Comparison of ENCODE assay signal across 8 cellular contexts in the genomic region with DNA sequence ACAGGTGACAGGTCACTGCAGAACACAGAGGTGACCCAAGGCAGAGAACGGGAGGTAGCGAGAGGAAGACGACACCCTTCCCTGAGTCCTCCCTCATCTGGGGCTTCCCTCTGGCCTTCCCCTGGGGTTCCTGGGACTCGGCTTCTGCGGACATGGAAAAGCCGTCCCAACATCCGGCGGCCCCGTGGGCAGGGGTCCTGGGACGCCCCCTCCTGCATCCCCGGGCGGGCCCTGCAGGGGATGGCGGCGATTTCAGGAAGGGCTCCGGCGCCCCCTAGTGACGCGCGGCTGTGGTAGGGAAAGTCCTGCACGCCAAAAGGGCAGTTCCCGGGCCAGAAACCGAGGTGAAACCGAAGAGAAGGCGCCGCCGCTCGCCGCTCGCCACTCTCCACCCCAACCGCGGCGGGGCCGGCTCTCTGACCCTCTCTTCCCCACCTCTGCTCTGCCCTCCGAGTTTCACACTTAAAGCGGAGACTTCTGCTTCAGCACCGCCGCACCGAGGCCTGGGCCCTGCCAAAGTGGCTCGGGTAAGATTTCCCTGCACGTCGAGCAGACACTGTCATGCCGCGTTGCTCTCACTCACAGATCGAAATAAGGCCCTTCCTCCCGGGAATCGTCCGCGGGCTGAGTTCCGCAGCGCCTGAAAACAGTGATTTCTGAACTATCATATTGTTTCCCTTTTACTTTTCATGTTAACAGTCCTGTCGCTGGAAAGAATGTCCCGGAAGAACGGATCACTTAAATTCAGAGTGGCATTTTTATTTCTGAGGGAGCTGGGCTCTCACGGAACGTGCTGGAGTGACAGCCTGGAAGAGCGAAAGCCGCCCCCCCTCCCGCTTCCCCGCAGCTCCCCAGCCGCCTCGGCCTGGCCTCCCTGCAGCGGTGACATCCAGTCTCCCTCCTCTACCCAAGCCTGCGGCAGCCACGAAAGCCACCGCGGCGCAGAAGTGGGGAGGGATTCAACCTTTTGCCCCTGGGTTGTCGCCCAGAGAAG.
DNase-seq lines count a peak whose midpoint lies in the region; ATAC-seq and TF ChIP-seq lines count a peak whose summit lies in the region.

No MANE protein-coding gene starts in this region.

- no peaks in the 10 kb centered on the region for H3K9me3 ChIP-seq in mucosa of descending colon

- H3K36me3 ChIP-seq in mucosa of descending colon (ENCODE audit: low read depth): no peaks in the 10 kb centered on the region

- H3K4me3 ChIP-seq in epithelial cell of esophagus (ENCODE audit: low read length) (peak overlapping the region; percentile 31), mucosa of descending colon (no peak overlapping the region)

- TF ChIP-seq CTCF in epithelial cell of esophagus (IDR thresholded peaks at IDR 0.05; ENCODE audit: insufficient read depth, low read depth, low read length, missing control alignments) (peak; percentile 79), mucosa of descending colon (IDR thresholded peaks at IDR 0.05) (peak; percentile 76)

- no peaks in the 10 kb centered on the region for H3K4me1 ChIP-seq in mucosa of descending colon (ENCODE audit: low read depth)

- ATAC-seq in GM18868 (IDR thresholded peaks at IDR 0.05; ENCODE audit: unreplicated experiment): peak; percentile 58
- peak; percentile 51 for ATAC-seq in HG03097 (IDR thresholded peaks at IDR 0.05; ENCODE audit: low FRiP score, unreplicated experiment)
- ATAC-seq in mucosa of descending colon: peak; percentile 81

- intact Hi-C loops in mucosa of descending colon (cut with DNase I, micrococcal nuclease): loop anchor here (5.0 to 10.0 kb wide), 2 partner anchors 329 to 332 kb away; no protein-coding TSS in a partner anchor

- DNase-seq in AML-193 (lab: John Stamatoyannopoulos, UW) (peak; percentile 1 to 15), NCI-H82 treated with DMSO at 0.1 percent for 48 hours (lab: John Stamatoyannopoulos, UW; ENCODE audit: unreplicated experiment) (peak; percentile 30), epithelial cell of esophagus (ENCODE audit: low read depth) (peak; percentile 60), mucosa of descending colon (peak in 2 of 3 donors; percentile 76 to 81)
- DNase-seq in activated CD8-positive, alpha-beta memory T cell treated with anti-CD3 and anti-CD28 coated beads, Interleukin-2, amount 50 U/mL, for 48 hours: peak; percentile 90
- peak; percentile 56 to 67 for DNase-seq in stimulated activated CD8-positive, alpha-beta memory T cell treated with anti-CD3 and anti-CD28 coated beads, Interleukin-2, amount 100 ng/mL, for 48 hours (ENCODE audit: low read depth in 2 of 2)

Comparison
In these comparisons a context has a peak if more than half of its experiments do, and no peak if none do; other contexts are left out.
1. DNase-seq: peak in every context shown above with its lines; median percentile 90 in activated CD8-positive, alpha-beta memory T cell treated with anti-CD3 and anti-CD28 coated beads, Interleukin-2, amount 50 U/mL, for 48 hours; 78 in mucosa of descending colon; 62 in stimulated activated CD8-positive, alpha-beta memory T cell treated with anti-CD3 and anti-CD28 coated beads, Interleukin-2, amount 100 ng/mL, for 48 hours; 60 in epithelial cell of esophagus; 30 in NCI-H82 treated with DMSO at 0.1 percent for 48 hours; 8 in AML-193.